39 cellular contexts compared by ENCODE assay signal in genomic region chr16:21228473-21228872, GRCh38. TPM values are rescaled to one million over a fixed set of nuclear protein-coding genes. Genes with fewer than 3 reads are reported as not detected.
"Had no signal": no experiment of that assay in that cellular context is flagged by ENCODE, and none has a peak within 500 bp of the region (broad histone marks: within the 10 kb centered on the region; RNA-seq: fewer than 3 reads in every experiment).

No MANE protein-coding gene starts in this region.

- H3K27me3 ChIP-seq: body of pancreas, breast epithelium had no signal

- H3K4me3 ChIP-seq: adrenal gland, body of pancreas, breast epithelium had no signal

- H3K36me3 ChIP-seq: adrenal gland, brain microvascular endothelial cell, breast epithelium had no signal

- H3K9me3 Mint-ChIP-seq: activated B cell treated with CpG ODN at 0.5 μM for 24 hours; activated CD4-positive, alpha-beta memory T cell treated with anti-CD3 and anti-CD28 coated beads for 36 hours; activated CD4-positive, alpha-beta T cell treated with anti-CD3 and anti-CD28 coated beads, Interleukin-2, amount 10 ng/mL, durations not matched to agents 24 days and 14 days; activated CD8-positive, alpha-beta T cell treated with anti-CD3 and anti-CD28 coated beads for 36 hours; activated naive CD4-positive, alpha-beta T cell treated with anti-CD3 and anti-CD28 coated beads for 36 hours; activated naive CD4-positive, alpha-beta T cell treated with anti-CD3 and anti-CD28 coated beads, Interleukin-2, amount 50 U/mL, for 72 hours; activated naive CD8-positive, alpha-beta T cell treated with anti-CD3 and anti-CD28 coated beads for 36 hours; activated T-cell treated with anti-CD3 and anti-CD28 coated beads, Interleukin-2, amount 50 U/mL, for 4 hours; activated T-cell treated with anti-CD3 and anti-CD28 coated beads, Interleukin-2, amount 50 U/mL, for 72 hours; activated T-helper 1 cell treated with anti-CD3 and anti-CD28 coated beads, Interleukin-12 subunit alpha, Interleukin-12 subunit beta, Interleukin-2, Interleukin-4 antibody, amounts not matched to agents 30 ng/mL and 10 ng/mL and 1 ng/mL, durations not matched to agents 14 hours and 24 hours and 36 hours; activated T-helper 17 cell treated with anti-CD3 and anti-CD28 coated beads, Interleukin-2, amount 50 U/mL, for 72 hours; central memory CD8-positive, alpha-beta T cell; T-helper 1 cell treated with Interleukin-12 subunit alpha and Interleukin-12 subunit beta and Interleukin-4 antibody, amounts not matched to agents 30 μg/mL and 1 μg/mL, for 36 hours; T-helper 2 cell treated with Interferon-gamma antibody and Interleukin-4, amounts not matched to agents 5 μg/mL and 100 μg/mL, for 36 hours had no signal

- DNase-seq: activated B cell treated with CpG ODN at 0.5 μM for 24 hours; activated CD4-positive, alpha-beta memory T cell treated with anti-CD3 and anti-CD28 coated beads for 36 hours; activated CD4-positive, alpha-beta T cell treated with anti-CD3 and anti-CD28 coated beads for 4 hours; activated CD4-positive, alpha-beta T cell treated with anti-CD3 and anti-CD28 coated beads, Interleukin-2, amount 10 ng/mL, durations not matched to agents 24 days and 14 days; activated CD4-positive, alpha-beta T cell treated with anti-CD3 and anti-CD28 coated beads, Interleukin-2, amount 50 U/mL, for 1 hour; activated CD4-positive, alpha-beta T cell treated with anti-CD3 and anti-CD28 coated beads, Interleukin-2, amount 50 U/mL, for 4 hours; activated CD4-positive, CD25-positive, alpha-beta regulatory T cell treated with anti-CD3 and anti-CD28 coated beads, Interleukin-2, amount 50 U/mL, for 72 hours; activated CD8-positive, alpha-beta memory T cell treated with anti-CD3 and anti-CD28 coated beads, Interleukin-2, amount 50 U/mL, for 4 hours; activated CD8-positive, alpha-beta T cell treated with anti-CD3 and anti-CD28 coated beads for 36 hours; activated effector memory CD4-positive, alpha-beta T cell treated with anti-CD3 and anti-CD28 coated beads, Interleukin-2, amount 50 U/mL, for 16 hours; activated gamma-delta T cell treated with Interleukin-2 at 50 U/mL for 16 hours; activated naive CD4-positive, alpha-beta T cell; activated naive CD4-positive, alpha-beta T cell treated with anti-CD3 and anti-CD28 coated beads for 36 hours; activated naive CD4-positive, alpha-beta T cell treated with anti-CD3 and anti-CD28 coated beads, Interleukin-2, amount 50 U/mL, for 16 hours; activated naive CD8-positive, alpha-beta T cell treated with anti-CD3 and anti-CD28 coated beads for 36 hours; activated T-cell treated with anti-CD3 and anti-CD28 coated beads for 4 hours; activated T-cell treated with anti-CD3 and anti-CD28 coated beads, Interleukin-2, amount 50 U/mL, for 1 hour; activated T-cell treated with anti-CD3 and anti-CD28 coated beads, Interleukin-2, amount 50 U/mL, for 4 hours; activated T-cell treated with anti-CD3 and anti-CD28 coated beads, Interleukin-2, amount 50 U/mL, for 72 hours; adrenal gland; amniotic stem cell; aorta; body of pancreas; brain microvascular endothelial cell; SW 1271; T-helper 1 cell; T-helper 2 cell; T-helper 9 cell had no signal

- ATAC-seq: activated CD8-positive, alpha-beta T cell treated with anti-CD3 and anti-CD28 coated beads for 36 hours; activated naive CD4-positive, alpha-beta T cell treated with anti-CD3 and anti-CD28 coated beads, Interleukin-2, amount 50 U/mL, for 72 hours; activated T-cell treated with anti-CD3 and anti-CD28 coated beads, Interleukin-2, amount 50 U/mL, for 4 hours; activated T-cell treated with anti-CD3 and anti-CD28 coated beads, Interleukin-2, amount 50 U/mL, for 72 hours; activated T-helper 17 cell treated with anti-CD3 and anti-CD28 coated beads, Interleukin-2, amount 50 U/mL, for 72 hours; body of pancreas had no signal

- H3K27ac Mint-ChIP-seq: activated B cell treated with CpG ODN at 0.5 μM for 24 hours; activated CD4-positive, alpha-beta memory T cell treated with anti-CD3 and anti-CD28 coated beads for 36 hours; activated CD4-positive, alpha-beta T cell treated with anti-CD3 and anti-CD28 coated beads, Interleukin-2, amount 10 ng/mL, durations not matched to agents 24 days and 14 days; activated CD8-positive, alpha-beta T cell treated with anti-CD3 and anti-CD28 coated beads for 36 hours; activated naive CD4-positive, alpha-beta T cell treated with anti-CD3 and anti-CD28 coated beads for 36 hours; activated naive CD8-positive, alpha-beta T cell treated with anti-CD3 and anti-CD28 coated beads for 36 hours; activated T-cell treated with anti-CD3 and anti-CD28 coated beads, Interleukin-2, amount 50 U/mL, for 72 hours; activated T-helper 1 cell treated with anti-CD3 and anti-CD28 coated beads, Interleukin-12 subunit alpha, Interleukin-12 subunit beta, Interleukin-2, Interleukin-4 antibody, amounts not matched to agents 30 ng/mL and 10 ng/mL and 1 ng/mL, durations not matched to agents 14 hours and 24 hours and 36 hours; activated T-helper 17 cell treated with anti-CD3 and anti-CD28 coated beads, Interleukin-2, amount 50 U/mL, for 72 hours; T-helper 1 cell treated with Interleukin-12 subunit alpha and Interleukin-12 subunit beta and Interleukin-4 antibody, amounts not matched to agents 30 μg/mL and 1 μg/mL, for 36 hours; T-helper 2 cell treated with Interferon-gamma antibody and Interleukin-4, amounts not matched to agents 5 μg/mL and 100 μg/mL, for 36 hours had no signal

- H3K4me3 Mint-ChIP-seq: activated B cell treated with CpG ODN at 0.5 μM for 24 hours; activated CD4-positive, alpha-beta memory T cell treated with anti-CD3 and anti-CD28 coated beads for 36 hours; activated CD4-positive, alpha-beta T cell treated with anti-CD3 and anti-CD28 coated beads, Interleukin-2, amount 10 ng/mL, durations not matched to agents 24 days and 14 days; activated CD8-positive, alpha-beta T cell treated with anti-CD3 and anti-CD28 coated beads for 36 hours; activated naive CD4-positive, alpha-beta T cell treated with anti-CD3 and anti-CD28 coated beads for 36 hours; activated naive CD8-positive, alpha-beta T cell treated with anti-CD3 and anti-CD28 coated beads for 36 hours; activated T-cell treated with anti-CD3 and anti-CD28 coated beads, Interleukin-2, amount 50 U/mL, for 4 hours; activated T-cell treated with anti-CD3 and anti-CD28 coated beads, Interleukin-2, amount 50 U/mL, for 72 hours; activated T-helper 1 cell treated with anti-CD3 and anti-CD28 coated beads, Interleukin-12 subunit alpha, Interleukin-12 subunit beta, Interleukin-2, Interleukin-4 antibody, amounts not matched to agents 30 ng/mL and 10 ng/mL and 1 ng/mL, durations not matched to agents 14 hours and 24 hours and 36 hours; activated T-helper 17 cell treated with anti-CD3 and anti-CD28 coated beads, Interleukin-2, amount 50 U/mL, for 72 hours; central memory CD8-positive, alpha-beta T cell; T-helper 1 cell treated with Interleukin-12 subunit alpha and Interleukin-12 subunit beta and Interleukin-4 antibody, amounts not matched to agents 30 μg/mL and 1 μg/mL, for 36 hours; T-helper 2 cell treated with Interferon-gamma antibody and Interleukin-4, amounts not matched to agents 5 μg/mL and 100 μg/mL, for 36 hours had no signal

- H3K4me1 Mint-ChIP-seq: central memory CD8-positive, alpha-beta T cell had no signal

- FAIRE-seq: astrocyte, TTC549 had no signal

- H3K27ac ChIP-seq: adrenal gland, body of pancreas, brain microvascular endothelial cell, VCaP had no signal

- H3K4me1 ChIP-seq: adrenal gland, breast epithelium had no signal

- H3K9me3 ChIP-seq: body of pancreas, breast epithelium had no signal

- H3K36me3 Mint-ChIP-seq: activated CD4-positive, alpha-beta memory T cell treated with anti-CD3 and anti-CD28 coated beads for 36 hours; activated naive CD4-positive, alpha-beta T cell treated with anti-CD3 and anti-CD28 coated beads, Interleukin-2, amount 50 U/mL, for 72 hours; activated naive CD8-positive, alpha-beta T cell treated with anti-CD3 and anti-CD28 coated beads for 36 hours had no signal

RNA-seq across cellular contexts. Expression of gene ANKS4B, which starts 5.0 kb away (rescaled TPM):
- total RNA-seq: activated B cell treated with CpG ODN at 0.5 μM for 24 hours; activated CD4-positive, alpha-beta memory T cell treated with anti-CD3 and anti-CD28 coated beads for 36 hours; activated CD4-positive, alpha-beta T cell treated with anti-CD3 and anti-CD28 coated beads, Interleukin-2, amount 10 ng/mL, durations not matched to agents 24 days and 14 days; activated CD8-positive, alpha-beta memory T cell treated with anti-CD3 and anti-CD28 coated beads for 36 hours; activated CD8-positive, alpha-beta T cell treated with anti-CD3 and anti-CD28 coated beads for 36 hours; activated naive CD4-positive, alpha-beta T cell treated with anti-CD3 and anti-CD28 coated beads, Interleukin-2, amount 50 U/mL, for 72 hours; activated naive CD8-positive, alpha-beta T cell treated with anti-CD3 and anti-CD28 coated beads for 36 hours; activated T-cell treated with anti-CD3 and anti-CD28 coated beads, Interleukin-2, amount 50 U/mL, for 4 hours; activated T-cell treated with anti-CD3 and anti-CD28 coated beads, Interleukin-2, amount 50 U/mL, for 72 hours; activated T-helper 1 cell treated with anti-CD3 and anti-CD28 coated beads, Interleukin-12 subunit alpha, Interleukin-12 subunit beta, Interleukin-2, Interleukin-4 antibody, amounts not matched to agents 30 ng/mL and 10 ng/mL and 1 ng/mL, durations not matched to agents 14 hours and 24 hours and 36 hours; activated T-helper 17 cell treated with anti-CD3 and anti-CD28 coated beads, Interleukin-2, amount 50 U/mL, for 72 hours; adrenal gland; aorta; astrocyte had no signal
- polyA plus RNA-seq: adrenal gland had no signal

RNA-seq across cellular contexts. Expression of gene ZP2, which starts 17.1 kb away (rescaled TPM):
- total RNA-seq: activated B cell treated with CpG ODN at 0.5 μM for 24 hours; activated CD4-positive, alpha-beta memory T cell treated with anti-CD3 and anti-CD28 coated beads for 36 hours; activated CD4-positive, alpha-beta T cell treated with anti-CD3 and anti-CD28 coated beads, Interleukin-2, amount 10 ng/mL, durations not matched to agents 24 days and 14 days; activated CD8-positive, alpha-beta memory T cell treated with anti-CD3 and anti-CD28 coated beads for 36 hours; activated CD8-positive, alpha-beta T cell treated with anti-CD3 and anti-CD28 coated beads for 36 hours; activated naive CD4-positive, alpha-beta T cell treated with anti-CD3 and anti-CD28 coated beads for 36 hours; activated naive CD4-positive, alpha-beta T cell treated with anti-CD3 and anti-CD28 coated beads, Interleukin-2, amount 50 U/mL, for 72 hours; activated naive CD8-positive, alpha-beta T cell treated with anti-CD3 and anti-CD28 coated beads for 36 hours; activated T-cell treated with anti-CD3 and anti-CD28 coated beads, Interleukin-2, amount 50 U/mL, for 4 hours; activated T-cell treated with anti-CD3 and anti-CD28 coated beads, Interleukin-2, amount 50 U/mL, for 72 hours; activated T-helper 1 cell treated with anti-CD3 and anti-CD28 coated beads, Interleukin-12 subunit alpha, Interleukin-12 subunit beta, Interleukin-2, Interleukin-4 antibody, amounts not matched to agents 30 ng/mL and 10 ng/mL and 1 ng/mL, durations not matched to agents 14 hours and 24 hours and 36 hours; activated T-helper 17 cell treated with anti-CD3 and anti-CD28 coated beads, Interleukin-2, amount 50 U/mL, for 72 hours; adrenal gland; aorta; astrocyte; body of pancreas; breast epithelium had no signal
- polyA plus RNA-seq: adrenal gland, aorta had no signal

RNA-seq across cellular contexts. Expression of gene CRYM, which starts 49.6 kb away (rescaled TPM):
- total RNA-seq: activated CD4-positive, alpha-beta memory T cell treated with anti-CD3 and anti-CD28 coated beads for 36 hours; activated CD4-positive, alpha-beta T cell treated with anti-CD3 and anti-CD28 coated beads, Interleukin-2, amount 10 ng/mL, durations not matched to agents 24 days and 14 days; activated CD8-positive, alpha-beta memory T cell treated with anti-CD3 and anti-CD28 coated beads for 36 hours; activated CD8-positive, alpha-beta T cell treated with anti-CD3 and anti-CD28 coated beads for 36 hours; activated naive CD4-positive, alpha-beta T cell treated with anti-CD3 and anti-CD28 coated beads for 36 hours; activated naive CD4-positive, alpha-beta T cell treated with anti-CD3 and anti-CD28 coated beads, Interleukin-2, amount 50 U/mL, for 72 hours; activated naive CD8-positive, alpha-beta T cell treated with anti-CD3 and anti-CD28 coated beads for 36 hours; activated T-cell treated with anti-CD3 and anti-CD28 coated beads, Interleukin-2, amount 50 U/mL, for 4 hours; activated T-cell treated with anti-CD3 and anti-CD28 coated beads, Interleukin-2, amount 50 U/mL, for 72 hours; activated T-helper 1 cell treated with anti-CD3 and anti-CD28 coated beads, Interleukin-12 subunit alpha, Interleukin-12 subunit beta, Interleukin-2, Interleukin-4 antibody, amounts not matched to agents 30 ng/mL and 10 ng/mL and 1 ng/mL, durations not matched to agents 14 hours and 24 hours and 36 hours; activated T-helper 17 cell treated with anti-CD3 and anti-CD28 coated beads, Interleukin-2, amount 50 U/mL, for 72 hours had no signal
